Comparison of ENCODE assay signal across 11 cellular contexts in the genomic region with DNA sequence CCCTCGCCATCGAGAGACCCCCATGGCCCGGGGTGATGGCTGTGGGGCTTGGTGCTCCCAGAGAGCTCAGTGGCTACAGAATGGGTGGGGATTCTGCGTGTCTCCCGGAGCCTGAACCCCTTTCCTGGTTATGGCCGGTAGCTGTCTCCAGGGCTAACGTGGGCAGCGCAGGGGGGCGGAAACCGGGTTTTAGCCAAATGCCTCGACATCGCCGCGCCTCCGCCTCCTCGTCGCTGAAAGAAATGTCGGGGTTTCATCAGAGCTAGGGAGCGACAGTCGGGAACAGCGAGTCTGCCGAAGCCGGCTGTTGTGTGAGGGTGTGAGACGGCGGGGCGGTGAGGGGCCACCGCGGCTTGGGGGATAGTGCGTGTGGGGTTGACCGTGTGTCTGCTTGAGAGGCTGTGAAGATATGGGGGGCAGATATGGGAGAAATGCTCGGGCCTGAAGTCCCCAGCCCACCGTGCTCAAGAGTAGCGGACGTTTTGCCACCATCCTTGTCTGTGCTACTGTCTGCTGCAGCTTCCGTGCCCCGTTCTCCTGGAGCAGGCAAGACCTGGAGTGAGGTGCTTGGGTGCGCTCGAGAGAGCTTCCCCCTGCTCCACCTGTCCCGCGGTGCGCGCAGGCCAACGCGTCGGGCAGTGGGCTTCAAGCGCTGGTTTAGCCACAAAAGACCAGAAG. TPM values are rescaled to one million over a fixed set of nuclear protein-coding genes. Genes with fewer than 3 reads are reported as not detected.
A peak's percentile ranks its signal among the peaks of the same experiment; 100 is the strongest.
DNase-seq lines count a peak whose midpoint lies in the region; ATAC-seq and TF ChIP-seq lines count a peak whose summit lies in the region.
"Had no signal": no experiment of that assay in that cellular context is flagged by ENCODE, and none has a peak within 500 bp of the region (broad histone marks: within the 10 kb centered on the region; RNA-seq: fewer than 3 reads in every experiment).

No MANE protein-coding gene starts in this region.

- H3K27ac Mint-ChIP-seq in chondrocyte (ENCODE audit: unreplicated experiment), result no peak overlapping the region
- H3K27ac Mint-ChIP-seq in neural crest cell (ENCODE audit: unreplicated experiment), result no peak overlapping the region
- no peak overlapping the region for H3K27ac Mint-ChIP-seq in Caco-2 (ENCODE audit: unreplicated experiment)
- H3K27ac Mint-ChIP-seq: immature natural killer cell had no signal

- TF ChIP-seq CTCF in HEK293 (tag by site-specific recombination; IDR thresholded peaks at IDR 0.05) (no peak), chondrocyte (IDR thresholded peaks at IDR 0.05) (no peak), neural crest cell (conservative IDR thresholded peaks at IDR 0.05) (no peak), Caco-2 (IDR thresholded peaks at IDR 0.05; ENCODE audit: insufficient read depth in 1 of 2, low read depth in 1 of 2, low read length in 1 of 2, severe bottlenecking in 1 of 2, unreplicated experiment in 1 of 2) (no peak)

- H3K4me1 ChIP-seq in HEK293 (ENCODE audit: control insufficient read depth, insufficient read depth, low read length), result peaks cover 14% of the 10 kb centered on the region
- no peaks in the 10 kb centered on the region for H3K4me1 ChIP-seq in Caco-2

- H3K4me3 Mint-ChIP-seq in chondrocyte (ENCODE audit: unreplicated experiment) (peak overlapping the region; percentile 68), neural crest cell (peak overlapping the region; percentile 84), Caco-2 (ENCODE audit: unreplicated experiment) (no peak overlapping the region)
- H3K4me3 Mint-ChIP-seq: immature natural killer cell had no signal

- H3K36me3 Mint-ChIP-seq in chondrocyte (ENCODE audit: low read depth), result peaks cover 2% of the 10 kb centered on the region
- H3K36me3 Mint-ChIP-seq in neural crest cell (ENCODE audit: low read depth), result peaks cover 5% of the 10 kb centered on the region
- H3K36me3 Mint-ChIP-seq in Caco-2 (ENCODE audit: insufficient read depth, unreplicated experiment), result no peaks in the 10 kb centered on the region
- H3K36me3 Mint-ChIP-seq: immature natural killer cell had no signal

- BruUV-seq in Caco-2 (replicated peaks; lab: Mats Ljungman, UMichigan), result no TSS peak

- H3K4me1 Mint-ChIP-seq in chondrocyte (ENCODE audit: low read depth), result peaks cover 32% of the 10 kb centered on the region
- H3K4me1 Mint-ChIP-seq in neural crest cell, result peaks cover 34% of the 10 kb centered on the region
- H3K4me1 Mint-ChIP-seq in Caco-2 (ENCODE audit: low read depth, unreplicated experiment), result no peaks in the 10 kb centered on the region

- intact Hi-C loops in Caco-2 (cut with micrococcal nuclease; ENCODE audit: unreplicated experiment), result no loop called here

- POLR2A ChIA-PET in HEK293 (lab: Yijun Ruan, JAX), result interaction anchor here (1.0 to 2.2 kb wide), 6 partner anchors 27 to 178 kb away, joined by 3 to 6 read pairs (median 3); partner anchors contain the start of gene STRA6
- POLR2A ChIA-PET in Caco-2 (lab: Charles Lee), result no interaction called here

- H3K4me3 ChIP-seq in HEK293 (ENCODE audit: low read depth, low read length) (no peak overlapping the region), Caco-2 (ENCODE audit: low read depth, low read length) (no peak overlapping the region)
- H3K4me3 ChIP-seq: cardiac muscle cell had no signal

- DNase-seq in D341Med (ENCODE audit: low spot score) (peak; percentile 26), chondrocyte (ENCODE audit: low spot score) (no peak), neural crest cell (ENCODE audit: low read depth, low spot score) (no peak), kidney glomerular epithelial cell (lab: John Stamatoyannopoulos, UW) (no peak), Caco-2 (no peak)
- DNase-seq: activated CD4-positive, CD25-positive, alpha-beta regulatory T cell; immature natural killer cell had no signal

- CTCF ChIA-PET in HEK293 (lab: Yijun Ruan, JAX) (interaction anchor here (0.6 to 6.3 kb wide), 15 partner anchors 16 to 243 kb away, joined by 3 to 100 read pairs (median 4); partner anchors contain the start of gene STRA6), Caco-2 (lab: Charles Lee) (interaction anchor here (2.4 kb wide), 1 partner anchor 178 kb away, joined by 22 read pairs; no protein-coding TSS in a partner anchor)

- peaks cover 4% of the 10 kb centered on the region for H3K27me3 ChIP-seq in Caco-2 (replicated peaks; ENCODE audit: control insufficient read depth, insufficient read depth, low read length)

- peaks cover 35% of the 10 kb centered on the region for H3K27me3 Mint-ChIP-seq in chondrocyte (ENCODE audit: low read depth)
- H3K27me3 Mint-ChIP-seq in neural crest cell (ENCODE audit: low read depth), result peaks cover 88% of the 10 kb centered on the region
- peaks cover 47% of the 10 kb centered on the region for H3K27me3 Mint-ChIP-seq in Caco-2 (ENCODE audit: insufficient read depth, unreplicated experiment)

- ATAC-seq in GM19351 (IDR thresholded peaks at IDR 0.05; ENCODE audit: unreplicated experiment) (no peak), HG03108 (IDR thresholded peaks at IDR 0.05; ENCODE audit: unreplicated experiment) (no peak)

- H3K36me3 ChIP-seq in HEK293 (ENCODE audit: control insufficient read depth in 2 of 2, insufficient read depth in 1 of 2, low read length in 2 of 2) (no peaks in the 10 kb centered on the region), Caco-2 (ENCODE audit: control insufficient read depth, insufficient read depth, low read length) (no peaks in the 10 kb centered on the region)
- H3K36me3 ChIP-seq: cardiac muscle cell had no signal

- no peaks in the 10 kb centered on the region for H3K9me3 ChIP-seq in HEK293 (ENCODE audit: control insufficient read depth, insufficient read depth, low read depth, low read length)
- H3K9me3 ChIP-seq in Caco-2, result no peaks in the 10 kb centered on the region

- no peak overlapping the region; the same call in 1 of the 2 replicates for H3K27ac ChIP-seq in HEK293 (ENCODE audit: extremely low read depth, low read depth, low read length)
- H3K27ac ChIP-seq: cardiac muscle cell had no signal

- H3K9me3 Mint-ChIP-seq in chondrocyte (ENCODE audit: low read depth) (no peaks in the 10 kb centered on the region), neural crest cell (no peaks in the 10 kb centered on the region), Caco-2 (ENCODE audit: unreplicated experiment) (no peaks in the 10 kb centered on the region)

TF ChIP-seq in HEK293, 187 proteins besides CTCF, POLR2A, EP300 and RAD21:
- no peak for TF ChIP-seq ZNF837 (tag by site-specific recombination; IDR thresholded peaks at IDR 0.05)
- TF ChIP-seq ZNF600 (tag by site-specific recombination; IDR thresholded peaks at IDR 0.05), result peak; percentile 58

RNA-seq across cellular contexts. Expression of gene ISLR2, which starts 0.8 kb away (rescaled TPM):
- total RNA-seq in chondrocyte (2.9 to 4.9 TPM (median 3.2 TPM) in 3 replicates), neural crest cell (9.6 and 10.9 TPM in 2 replicates), Caco-2 (2022) (not detected in 2 replicates)
- total RNA-seq: cardiac muscle cell had no signal

RNA-seq across cellular contexts. Expression of gene ISLR, which starts 44.0 kb away (rescaled TPM):
- total RNA-seq in chondrocyte, result 49.6 to 143 TPM (median 53.3 TPM) in 3 replicates
- total RNA-seq in neural crest cell, result 1.5 and 2.6 TPM in 2 replicates
- not detected in 2 replicates for total RNA-seq in Caco-2 (2022)

RNA-seq across cellular contexts. Expression of gene GOLGA6A, which starts 47.2 kb away (rescaled TPM):
- total RNA-seq in chondrocyte, result 0.12 to 0.46 TPM in 2 of 3 replicates, not detected in the other
- not detected in 2 replicates for total RNA-seq in neural crest cell
- total RNA-seq in Caco-2 (2022), result not detected in 2 replicates

Comparison
In these comparisons a context has a peak if more than half of its experiments do, and no peak if none do; other contexts are left out.
1. RNA of gene ISLR, which starts 44.0 kb away (total RNA-seq): 49.6 to 143 TPM in chondrocyte; 1.5 to 2.6 TPM in neural crest cell and not detected in Caco-2; every median in the first group is over 10 times any median in the second.